Comparison of ENCODE assay signal across 15 cellular contexts in the genomic region with DNA sequence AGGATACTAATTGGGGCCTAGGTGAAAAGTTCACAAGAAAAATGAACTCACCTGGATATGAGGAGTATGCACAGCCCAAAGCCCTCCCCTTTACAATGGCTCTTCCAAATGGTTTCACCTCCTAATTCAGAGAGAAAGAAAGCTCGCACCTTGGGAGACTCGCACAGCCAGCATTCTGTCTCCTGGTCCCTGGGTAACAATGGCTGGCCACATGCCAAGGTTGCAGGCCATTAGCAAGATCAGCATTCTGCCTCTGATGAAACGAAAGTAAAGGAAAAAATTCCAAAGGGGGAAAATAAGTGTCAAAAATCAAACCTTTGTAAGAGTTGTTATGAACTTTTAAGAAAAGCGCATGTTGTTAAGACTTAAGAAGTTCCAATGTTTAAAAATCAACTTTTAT.
A peak's percentile ranks its signal among the peaks of the same experiment; 100 is the strongest.
DNase-seq lines count a peak whose midpoint lies in the region; ATAC-seq, FAIRE-seq and TF ChIP-seq lines count a peak whose summit lies in the region.
"Had no signal": no experiment of that assay in that cellular context is flagged by ENCODE, and none has a peak within 500 bp of the region (broad histone marks: within the 10 kb centered on the region; RNA-seq: fewer than 3 reads in every experiment).

No MANE protein-coding gene starts in this region.

- H3K9me3 Mint-ChIP-seq in T-cell, result peaks cover 4 to 10% (median 10%) of the 10 kb centered on the region in 3 donors
- H3K9me3 Mint-ChIP-seq: activated naive CD4-positive, alpha-beta T cell treated with anti-CD3 and anti-CD28 coated beads, Interleukin-2, amount 10 ng/mL, durations not matched to agents 7 days and 5 days had no signal

- H3K9me3 ChIP-seq in PC-3 (ENCODE audit: low read length), result no peaks in the 10 kb centered on the region
- H3K9me3 ChIP-seq in pancreas, result no peaks in the 10 kb centered on the region

- H3K4me2 ChIP-seq in PC-3 (ENCODE audit: low read length), result no peak overlapping the region

- H4K20me1 ChIP-seq in PC-3 (ENCODE audit: low read length), result no peaks in the 10 kb centered on the region

- POLR2A ChIA-PET in PC-3 (lab: Charles Lee; ENCODE audit: unreplicated experiment), result no interaction called here
- POLR2A ChIA-PET in T-cell (lab: Charles Lee), result no interaction called here

- TF ChIP-seq POLR2A in GM12892 (IDR thresholded peaks at IDR 0.05; ENCODE audit: low read depth, low read length), result no peak

- no peaks in the 10 kb centered on the region for H3K27me3 ChIP-seq in PC-3 (ENCODE audit: low read length)
- no peaks in the 10 kb centered on the region for H3K27me3 ChIP-seq in pancreas

- H3K4me3 Mint-ChIP-seq in T-cell, result no peak overlapping the region
- H3K4me3 Mint-ChIP-seq: activated naive CD4-positive, alpha-beta T cell treated with anti-CD3 and anti-CD28 coated beads, Interleukin-2, amount 10 ng/mL, durations not matched to agents 7 days and 5 days; naive B cell; stimulated activated naive B cell treated with anti-CD40 and anti-IgM and Interleukin-4, amounts not matched to agents 10 μg/mL and 1 μg/mL and 100 μg/mL, for 72 hours had no signal

- H3K4me3 ChIP-seq in PC-3 (ENCODE audit: low read length), result no peak overlapping the region
- no peak overlapping the region for H3K4me3 ChIP-seq in pancreas

- CTCF ChIA-PET in PC-3 (lab: Charles Lee) (no interaction called here), T-cell (lab: Charles Lee) (no interaction called here)

- no peak overlapping the region for H3K9ac ChIP-seq in PC-3 (ENCODE audit: low read length)

- H3K27ac ChIP-seq in PC-3 (ENCODE audit: low read length) (no peak overlapping the region), pancreas (no peak overlapping the region)
- H3K27ac ChIP-seq: dorsolateral prefrontal cortex had no signal

- WGBS in pancreas, 2 donors, result 38 to 40% methylated on average over 4 of the region's 4 CpGs

- no peak for ATAC-seq in PC-3
- ATAC-seq in Right ventricle myocardium superior (ENCODE audit: poor library complexity), result no peak
- peak in 2 of 4 donors; percentile 52 to 64 for ATAC-seq in pancreas
- ATAC-seq in T-cell (replicated peaks in 1 of 4), result no peak
- ATAC-seq: stimulated activated naive B cell treated with anti-CD40 and anti-IgM and Interleukin-4, amounts not matched to agents 10 μg/mL and 1 μg/mL and 100 μg/mL, for 72 hours had no signal

- H3F3A ChIP-seq in PC-3 (ENCODE audit: low read length, unreplicated experiment), result peaks cover 9% of the 10 kb centered on the region

- H3K79me2 ChIP-seq in PC-3 (ENCODE audit: low read length), result no peaks in the 10 kb centered on the region

- no peaks in the 10 kb centered on the region for H3K36me3 Mint-ChIP-seq in T-cell
- H3K36me3 Mint-ChIP-seq: activated naive CD4-positive, alpha-beta T cell treated with anti-CD3 and anti-CD28 coated beads, Interleukin-2, amount 10 ng/mL, durations not matched to agents 7 days and 5 days; naive B cell; stimulated activated naive B cell treated with anti-CD40 and anti-IgM and Interleukin-4, amounts not matched to agents 10 μg/mL and 1 μg/mL and 100 μg/mL, for 72 hours had no signal

- no peak overlapping the region for H2AFZ ChIP-seq in PC-3 (ENCODE audit: low read length)

- FAIRE-seq in pancreas (lab: Jason Lieb, UNC) (no peak), GM12892 (lab: Jason Lieb, UNC) (no peak)
- FAIRE-seq: G401.6 had no signal

- no TSS peak for BruUV-seq in PC-3 (replicated peaks; lab: Mats Ljungman, UMichigan)

- no peaks in the 10 kb centered on the region for H3K9me2 ChIP-seq in PC-3 (replicated peaks; ENCODE audit: low read length)

- peak; percentile 28 for DNase-seq in Ammon's horn (ENCODE audit: low spot score)
- peak; percentile 8 for DNase-seq in PC-3
- peak; percentile 83 for DNase-seq in Right ventricle myocardium superior
- DNase-seq in pancreas, result peak; percentile 9 to 80 (median 52)
- no peak for DNase-seq in GM12892 (ENCODE audit: insufficient read length)
- DNase-seq in NCI-H524 (lab: John Stamatoyannopoulos, UW), result no peak
- no peak for DNase-seq in mesenteric fat pad (ENCODE audit: low spot score)
- no peak for DNase-seq in T-cell
- DNase-seq: activated CD4-positive, alpha-beta T cell treated with anti-CD3 and anti-CD28 coated beads for 4 hours; activated naive CD4-positive, alpha-beta T cell treated with anti-CD3 and anti-CD28 coated beads, Interleukin-2, amount 10 ng/mL, durations not matched to agents 7 days and 5 days; naive B cell; NCI-H2171 treated with DMSO at 0.1 percent for 48 hours; stimulated activated naive B cell treated with anti-CD40 and anti-IgM and Interleukin-4, amounts not matched to agents 10 μg/mL and 1 μg/mL and 100 μg/mL, for 72 hours had no signal

- H3K36me3 ChIP-seq in PC-3 (ENCODE audit: low read depth, low read length) (no peaks in the 10 kb centered on the region), pancreas (no peaks in the 10 kb centered on the region)

- intact Hi-C loops in PC-3 (cut with micrococcal nuclease) (no loop called here), Right ventricle myocardium superior (cut with DNase I) (no loop called here), pancreas (cut with DNase I) (no loop called here)

- TF ChIP-seq CTCF in PC-3 (conservative IDR thresholded peaks at IDR 0.05; ENCODE audit: low read depth, low read length) (no peak), pancreas (IDR thresholded peaks at IDR 0.05) (no peak)

- no peak overlapping the region for H3K27ac Mint-ChIP-seq in T-cell
- H3K27ac Mint-ChIP-seq: activated naive CD4-positive, alpha-beta T cell treated with anti-CD3 and anti-CD28 coated beads, Interleukin-2, amount 10 ng/mL, durations not matched to agents 7 days and 5 days; naive B cell; stimulated activated naive B cell treated with anti-CD40 and anti-IgM and Interleukin-4, amounts not matched to agents 10 μg/mL and 1 μg/mL and 100 μg/mL, for 72 hours had no signal

- H3K4me1 ChIP-seq in PC-3 (ENCODE audit: insufficient read depth, low read length), result peaks cover 21% of the 10 kb centered on the region
- peaks cover 0 to 10% (median 0%) of the 10 kb centered on the region in 3 donors for H3K4me1 ChIP-seq in pancreas

- no peaks in the 10 kb centered on the region for H3K4me1 Mint-ChIP-seq in T-cell
- H3K4me1 Mint-ChIP-seq: activated naive CD4-positive, alpha-beta T cell treated with anti-CD3 and anti-CD28 coated beads, Interleukin-2, amount 10 ng/mL, durations not matched to agents 7 days and 5 days; naive B cell; stimulated activated naive B cell treated with anti-CD40 and anti-IgM and Interleukin-4, amounts not matched to agents 10 μg/mL and 1 μg/mL and 100 μg/mL, for 72 hours had no signal

- peaks cover 0 to 6% of the 10 kb centered on the region in 2 donors for H3K27me3 Mint-ChIP-seq in T-cell
- H3K27me3 Mint-ChIP-seq: activated naive CD4-positive, alpha-beta T cell treated with anti-CD3 and anti-CD28 coated beads, Interleukin-2, amount 10 ng/mL, durations not matched to agents 7 days and 5 days; stimulated activated naive B cell treated with anti-CD40 and anti-IgM and Interleukin-4, amounts not matched to agents 10 μg/mL and 1 μg/mL and 100 μg/mL, for 72 hours had no signal

Comparison
In these comparisons a context has a peak if more than half of its experiments do, and no peak if none do; other contexts are left out.
1. DNase-seq: peak in Ammon's horn (single experiment), PC-3 (single experiment), Right ventricle myocardium superior (single experiment) and pancreas (6 of 6); none in GM12892 (single experiment), NCI-H524 (0 of 2), mesenteric fat pad (single experiment) and T-cell (0 of 34).